In the genomic region with DNA sequence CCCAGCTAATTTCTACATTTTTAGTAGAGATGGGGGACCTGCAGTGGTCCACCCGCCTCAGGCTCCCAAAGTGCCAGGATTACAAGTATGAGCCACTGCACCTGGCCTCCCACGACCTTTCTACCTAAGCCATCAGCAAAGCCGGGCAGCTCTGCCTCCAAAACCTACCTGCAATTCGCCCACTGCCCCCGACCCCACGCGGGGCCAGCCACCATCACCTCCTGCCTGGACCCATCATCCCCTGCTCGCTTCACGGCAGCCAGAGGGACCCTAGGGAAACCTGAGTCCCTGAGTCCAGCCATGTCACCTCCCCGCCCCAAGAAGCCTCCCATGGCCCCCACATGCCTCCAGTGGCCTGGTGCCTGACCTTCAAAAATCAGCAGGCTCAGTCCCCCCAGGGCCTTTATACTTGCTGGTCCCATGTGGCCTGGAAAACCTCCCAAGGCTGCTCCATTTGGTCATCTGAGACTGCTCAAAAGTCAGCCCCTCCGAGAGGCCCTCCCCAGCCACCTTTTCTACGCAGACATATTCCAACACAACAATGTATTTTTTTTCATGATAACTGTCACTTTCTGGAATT, we compare ENCODE assay signal across 28 cellular contexts. TPM values are rescaled to one million over a fixed set of nuclear protein-coding genes. Genes with fewer than 3 reads are reported as not detected.
A peak's percentile ranks its signal among the peaks of the same experiment; 100 is the strongest.
DNase-seq lines count a peak whose midpoint lies in the region; ATAC-seq and TF ChIP-seq lines count a peak whose summit lies in the region.
"Had no signal": no experiment of that assay in that cellular context is flagged by ENCODE, and none has a peak within 500 bp of the region (broad histone marks: within the 10 kb centered on the region; RNA-seq: fewer than 3 reads in every experiment).

No MANE protein-coding gene starts in this region.

- H2BK120ac ChIP-seq in neuronal stem cell (ENCODE audit: low read depth, low read length), result no peak overlapping the region

- no peak overlapping the region for H3K4ac ChIP-seq in neuronal stem cell (ENCODE audit: low read length)

- no peak overlapping the region for H3K18ac ChIP-seq in neuronal stem cell (ENCODE audit: low read length)

- H4K91ac ChIP-seq in neuronal stem cell (ENCODE audit: low read depth, low read length, poor library complexity), result no peak overlapping the region

- no peak for DNase-seq in activated naive CD4-positive, alpha-beta T cell treated with anti-CD3 and anti-CD28 coated beads, Interleukin-2, amount 50 U/mL, for 72 hours (ENCODE audit: low spot score in 2 of 2)
- no peak for DNase-seq in activated naive CD4-positive, alpha-beta T cell treated with anti-CD3 and anti-CD28 coated beads, Interleukin-2, amount 50 U/mL, for 16 hours
- DNase-seq in effector memory CD8-positive, alpha-beta T cell, result no peak
- DNase-seq in neuronal stem cell (ENCODE audit: low spot score) (no peak), NCI-H526 treated with DMSO at 0.1 percent for 48 hours (lab: John Stamatoyannopoulos, UW) (no peak), NCI-H774 (lab: John Stamatoyannopoulos, UW) (no peak)
- DNase-seq in stimulated activated CD4-positive, alpha-beta T cell treated with anti-CD3 and anti-CD28 coated beads, Interleukin-4, amount 100 ng/mL, for 4 hours, result no peak
- DNase-seq: AML-193, C1 segment of cervical spinal cord, EL, GF-D8, GM23248, KG1, NCI-H1092, NCI-H1436, NCI-H187 treated with DMSO at 0.1 percent for 48 hours, NCI-H2107, NCI-H510A, NCI-H748 treated with DMSO at 0.1 percent for 48 hours, Peyer's patch had no signal

- H3K27me3 ChIP-seq in neuronal stem cell (ENCODE audit: control insufficient read depth in 3 of 3, insufficient read depth in 3 of 3, low read depth in 1 of 3, low read length in 3 of 3), result peaks cover 0 to 2% (median 0%) of the 10 kb centered on the region in 3 experiments
- H3K27me3 ChIP-seq: Peyer's patch, SJSA1 had no signal

- H2AK5ac ChIP-seq in neuronal stem cell (ENCODE audit: low read depth, low read length), result no peak overlapping the region

- H3K9ac ChIP-seq in neuronal stem cell (ENCODE audit: low read depth, low read length, poor library complexity), result no peak overlapping the region
- H3K9ac ChIP-seq: GM23248 had no signal

- no peak for ATAC-seq in activated naive CD4-positive, alpha-beta T cell treated with anti-CD3 and anti-CD28 coated beads, Interleukin-2, amount 50 U/mL, for 72 hours
- ATAC-seq in effector memory CD8-positive, alpha-beta T cell (replicated peaks), result no peak

- H2BK12ac ChIP-seq in neuronal stem cell (ENCODE audit: low read length), result no peak overlapping the region

- no peaks in the 10 kb centered on the region for H3K9me3 Mint-ChIP-seq in activated naive CD4-positive, alpha-beta T cell treated with anti-CD3 and anti-CD28 coated beads, Interleukin-2, amount 50 U/mL, for 72 hours
- no peaks in the 10 kb centered on the region for H3K9me3 Mint-ChIP-seq in effector memory CD8-positive, alpha-beta T cell

- WGBS in neuronal stem cell (ENCODE audit: extremely low coverage in 2 of 2, insufficient read length in 2 of 2, insufficient replicate concordance in 1 of 2), 2 donors, result no CpG with 5 or more reads among the region's 12 CpGs

- H3K36me3 Mint-ChIP-seq in activated naive CD4-positive, alpha-beta T cell treated with anti-CD3 and anti-CD28 coated beads, Interleukin-2, amount 50 U/mL, for 72 hours, result peaks cover 0 to 19% of the 10 kb centered on the region in 2 donors
- peaks cover 18% of the 10 kb centered on the region for H3K36me3 Mint-ChIP-seq in effector memory CD8-positive, alpha-beta T cell (ENCODE audit: insufficient read depth)

- H2BK5ac ChIP-seq in neuronal stem cell (ENCODE audit: low read length), result peak overlapping the region; percentile 5

- H3K27me3 Mint-ChIP-seq in effector memory CD8-positive, alpha-beta T cell, result no peaks in the 10 kb centered on the region

- no peak overlapping the region for H3K4me3 ChIP-seq in HEK293 (ENCODE audit: low read depth, low read length)
- no peak overlapping the region for H3K4me3 ChIP-seq in neuronal stem cell (ENCODE audit: low read length in 2 of 2)
- H3K4me3 ChIP-seq: GM23248, HAP-1, Peyer's patch, SJSA1 had no signal

- no peak overlapping the region for H3K4me3 Mint-ChIP-seq in effector memory CD8-positive, alpha-beta T cell

- H3K23ac ChIP-seq in neuronal stem cell (ENCODE audit: low read depth, low read length, poor library complexity), result peak overlapping the region; percentile 85

- peaks cover 2 to 7% of the 10 kb centered on the region in 2 donors for H3K4me1 Mint-ChIP-seq in effector memory CD8-positive, alpha-beta T cell (ENCODE audit: low read depth in 2 of 2)

- no peak overlapping the region for H4K8ac ChIP-seq in neuronal stem cell (ENCODE audit: low read depth, low read length)

- H3K36me3 ChIP-seq in HEK293 (ENCODE audit: control insufficient read depth in 2 of 2, insufficient read depth in 1 of 2, low read length in 2 of 2) (peaks cover 43 to 81% of the 10 kb centered on the region in 2 experiments; a peak in 2 of 3 replicates), neuronal stem cell (replicated peaks in 1 of 2; ENCODE audit: control insufficient read depth in 2 of 2, insufficient read depth in 2 of 2, low read length in 2 of 2) (peaks cover 66 to 87% of the 10 kb centered on the region in 2 donors)

- no peak overlapping the region for H2BK15ac ChIP-seq in neuronal stem cell (ENCODE audit: low read length)

- H3K27ac Mint-ChIP-seq in activated naive CD4-positive, alpha-beta T cell treated with anti-CD3 and anti-CD28 coated beads, Interleukin-2, amount 50 U/mL, for 72 hours, result peak overlapping the region; percentile 29 to 80
- peak overlapping the region; percentile 1 to 71 for H3K27ac Mint-ChIP-seq in effector memory CD8-positive, alpha-beta T cell

- POLR2A ChIA-PET in HEK293 (lab: Yijun Ruan, JAX), result interaction anchor here (0.6 kb wide), 1 partner anchor 430 kb away, joined by 4 read pairs; no protein-coding TSS in a partner anchor

- peaks cover 6% of the 10 kb centered on the region for H3K79me1 ChIP-seq in neuronal stem cell (ENCODE audit: low read depth, low read length)

- H3K14ac ChIP-seq in neuronal stem cell (ENCODE audit: low read length), result no peak overlapping the region

- no peaks in the 10 kb centered on the region for H3K4me1 ChIP-seq in HEK293 (ENCODE audit: control insufficient read depth, insufficient read depth, low read length)
- H3K4me1 ChIP-seq in neuronal stem cell (ENCODE audit: control insufficient read depth in 2 of 2, insufficient read depth in 1 of 2, low read depth in 1 of 2, low read length in 2 of 2), result no peaks in the 10 kb centered on the region
- H3K4me1 ChIP-seq: HAP-1, Peyer's patch, SJSA1 had no signal

- H3K9me3 ChIP-seq in HEK293 (ENCODE audit: control insufficient read depth, insufficient read depth, low read depth, low read length), result no peaks in the 10 kb centered on the region
- peaks cover 0 to 5% of the 10 kb centered on the region in 2 donors for H3K9me3 ChIP-seq in neuronal stem cell (replicated peaks in 1 of 2; ENCODE audit: control insufficient read depth in 2 of 2, insufficient read depth in 1 of 2, low read depth in 1 of 2, low read length in 2 of 2)
- H3K9me3 ChIP-seq: HAP-1, Peyer's patch, SJSA1 had no signal

- H2AFZ ChIP-seq in neuronal stem cell (ENCODE audit: low read length), result no peak overlapping the region
- H2AFZ ChIP-seq: GM23248 had no signal

- TF ChIP-seq CTCF in HEK293 (tag by site-specific recombination; IDR thresholded peaks at IDR 0.05), result no peak

- H3K4me2 ChIP-seq in neuronal stem cell (ENCODE audit: insufficient read depth, low read length, poor library complexity, severe bottlenecking), result no peak overlapping the region

- no peak overlapping the region for H3K27ac ChIP-seq in HEK293 (ENCODE audit: extremely low read depth, low read depth, low read length)
- no peak overlapping the region for H3K27ac ChIP-seq in neuronal stem cell (replicated peaks; ENCODE audit: low read length)
- H3K27ac ChIP-seq: GM23248, HL-60, Peyer's patch, SJSA1 had no signal

- CTCF ChIA-PET in HEK293 (lab: Yijun Ruan, JAX), result interaction anchor here (0.6 kb wide), 1 partner anchor 14 kb away, joined by 4 read pairs; no protein-coding TSS in a partner anchor

TF ChIP-seq in HEK293, 187 proteins besides CTCF, POLR2A, EP300 and RAD21 (continues in another document):
- TF ChIP-seq SETDB1 (IDR thresholded peaks at IDR 0.05; ENCODE audit: insufficient read length, low read length) (no peak), ZNF76 (tag by site-specific recombination; IDR thresholded peaks at IDR 0.05; ENCODE audit: borderline replicate concordance, low read depth) (no peak), KLF1 (tag by site-specific recombination; IDR thresholded peaks at IDR 0.05) (no peak)

RNA-seq across cellular contexts. Expression of a gene that starts 12.1 kb away (rescaled TPM):
- 10 to 100 TPM; 26.3 to 27.1 TPM for total RNA-seq in activated naive CD4-positive, alpha-beta T cell treated with anti-CD3 and anti-CD28 coated beads, Interleukin-2, amount 50 U/mL, for 72 hours
- 68.8 TPM for polyA plus RNA-seq in neuronal stem cell (2013, experiment 1 of 2)
- 73.1 TPM for polyA plus RNA-seq in neuronal stem cell (2013, experiment 2 of 2)

RNA-seq across cellular contexts. Expression of a gene that starts 17.8 kb away (rescaled TPM):
- under 1 TPM in 1 of 2 donors, not detected in 1; 0.35 TPM for total RNA-seq in activated naive CD4-positive, alpha-beta T cell treated with anti-CD3 and anti-CD28 coated beads, Interleukin-2, amount 50 U/mL, for 72 hours
- polyA plus RNA-seq in neuronal stem cell (2013, experiment 1 of 2), result 0.11 TPM
- polyA plus RNA-seq in neuronal stem cell (2013, experiment 2 of 2), result 0.11 TPM
- total RNA-seq: A172, GM23248, OCI-LY7, Peyer's patch had no signal
- polyA plus RNA-seq: AG04450, GM23248 had no signal

RNA-seq across cellular contexts. Expression of a gene that starts 35.6 kb away (rescaled TPM):
- total RNA-seq in activated naive CD4-positive, alpha-beta T cell treated with anti-CD3 and anti-CD28 coated beads, Interleukin-2, amount 50 U/mL, for 72 hours, result not detected
- polyA plus RNA-seq in neuronal stem cell (2013, experiment 1 of 2), result not detected
- polyA plus RNA-seq in neuronal stem cell (2013, experiment 2 of 2), result not detected
- total RNA-seq: A172, GM23248, HT-29, OCI-LY7, Peyer's patch, SJSA1 had no signal
- polyA plus RNA-seq: AG04450, GM23248 had no signal

RNA-seq across cellular contexts. Expression of a gene that starts 46.6 kb away (rescaled TPM):
- total RNA-seq in activated naive CD4-positive, alpha-beta T cell treated with anti-CD3 and anti-CD28 coated beads, Interleukin-2, amount 50 U/mL, for 72 hours, result 10 to 100 TPM; 10.9 to 52.2 TPM
- polyA plus RNA-seq in neuronal stem cell (2013, experiment 1 of 2), result 11.0 TPM
- 9.8 TPM for polyA plus RNA-seq in neuronal stem cell (2013, experiment 2 of 2)

RNA-seq across cellular contexts. Expression of a gene that starts 48.1 kb away (rescaled TPM):
- total RNA-seq in activated naive CD4-positive, alpha-beta T cell treated with anti-CD3 and anti-CD28 coated beads, Interleukin-2, amount 50 U/mL, for 72 hours, result 10 to 100 TPM in 1 of 2 donors, 1 to 10 TPM in 1; 6.8 to 14.1 TPM
- polyA plus RNA-seq in neuronal stem cell (2013, experiment 1 of 2), result 6.4 TPM
- polyA plus RNA-seq in neuronal stem cell (2013, experiment 2 of 2), result 6.4 TPM
